ENCODE assay signal across 1 cellular context in genomic region chr6:30144821-30145220, GRCh38.
TF ChIP-seq lines count a peak whose summit lies in the region.

No MANE protein-coding gene starts in this region.

TF ChIP-seq in K562, 482 proteins besides CTCF, POLR2A, EP300 and RAD21:
- TF ChIP-seq EP400 (IDR thresholded peaks at IDR 0.05) = no peak
- TF ChIP-seq ZNF717 (CRISPR knock-in tag; IDR thresholded peaks at IDR 0.05) = no peak
- TF ChIP-seq ZBTB40 (IDR thresholded peaks at IDR 0.05) = no peak
- TF ChIP-seq ZBTB40 (CRISPR knock-in tag; IDR thresholded peaks at IDR 0.05) = no peak
- no peak for TF ChIP-seq ZFPM2 (CRISPR knock-in tag; IDR thresholded peaks at IDR 0.05)
- TF ChIP-seq CREB1 (IDR thresholded peaks at IDR 0.05) = no peak
- 0 out of 2 replicates have a peak, but pooled peaks have one; percentile 22 for TF ChIP-seq CREB1 (CRISPR knock-in tag; IDR thresholded peaks at IDR 0.05)
- 0 out of 2 replicates have a peak, but pooled peaks have one; percentile 24 for TF ChIP-seq ATF7 (IDR thresholded peaks at IDR 0.05)
- TF ChIP-seq ZNF165 (CRISPR knock-in tag; IDR thresholded peaks at IDR 0.05; ENCODE audit: borderline replicate concordance) = no peak
- TF ChIP-seq CREM (IDR thresholded peaks at IDR 0.05; ENCODE audit: low read depth) = peak; percentile 43; the same call in 1 of the 2 replicates
- 0 out of 2 replicates have a peak, but pooled peaks have one; percentile 25 for TF ChIP-seq ATF3 (IDR thresholded peaks at IDR 0.05)
- TF ChIP-seq ATF3 (CRISPR knock-in tag; conservative IDR thresholded peaks at IDR 0.05) = no peak
